Comparison of ENCODE assay signal across 10 cellular contexts in the genomic region with DNA sequence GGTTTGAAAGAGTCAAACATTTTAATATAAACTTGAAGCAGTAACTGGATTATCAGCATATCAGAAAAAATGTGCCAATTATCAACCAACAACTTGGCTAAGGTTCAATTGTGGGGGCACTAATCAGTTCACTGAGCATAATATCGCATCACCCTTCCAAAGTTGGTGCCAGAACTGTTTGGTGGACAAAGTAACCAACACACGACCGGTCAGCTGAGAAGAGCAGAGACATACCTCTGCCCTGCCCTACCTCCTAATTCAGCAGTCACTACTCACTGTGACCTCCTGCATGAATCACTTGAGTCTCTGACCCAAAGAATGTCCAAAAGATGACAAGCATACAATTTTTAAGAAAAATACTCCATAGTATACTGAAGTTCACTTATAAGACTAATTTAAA.
"Had no signal": no experiment of that assay in that cellular context is flagged by ENCODE, and none has a peak within 500 bp of the region (broad histone marks: within the 10 kb centered on the region; RNA-seq: fewer than 3 reads in every experiment).

No MANE protein-coding gene starts in this region.

- H3K27me3 ChIP-seq: cardiac muscle cell, pancreas, tibial artery, vagina had no signal

- H3K4me1 ChIP-seq: pancreas, tibial artery had no signal

- H3K4me3 ChIP-seq: cardiac muscle cell, pancreas, tibial artery, vagina had no signal

- H3K9me3 ChIP-seq: pancreas, vagina had no signal

- H3K36me3 ChIP-seq: cardiac muscle cell, pancreas, tibial artery, vagina had no signal

- H3K27ac ChIP-seq: cardiac muscle cell, pancreas, tibial artery, vagina had no signal

- DNase-seq: activated CD4-positive, alpha-beta memory T cell treated with anti-CD3 and anti-CD28 coated beads for 36 hours; activated T-cell treated with anti-CD3 and anti-CD28 coated beads, Interleukin-2, amount 50 U/mL, for 72 hours; aorta; nephron progenitor cell; pancreas; retina; small intestine; tibial artery had no signal
